1 cellular context compared by ENCODE assay signal in genomic region chr13:91045351-91046034, GRCh38.
TF ChIP-seq lines count a peak whose summit lies in the region.

No MANE protein-coding gene starts in this region.

TF ChIP-seq in K562, 482 proteins besides CTCF, POLR2A, EP300 and RAD21 (continued from another document):
- TF ChIP-seq ZNF764 (CRISPR knock-in tag; IDR thresholded peaks at IDR 0.05; ENCODE audit: low read depth) (0 out of 2 replicates have a peak, but pooled peaks have one; percentile 17), KDM5B (IDR thresholded peaks at IDR 0.05; ENCODE audit: insufficient replicate concordance, low read depth, low read length) (no peak), PPARD (CRISPR knock-in tag; IDR thresholded peaks at IDR 0.05) (0 out of 2 replicates have a peak, but pooled peaks have one; percentile 59), ZNF324 (CRISPR knock-in tag; IDR thresholded peaks at IDR 0.05) (0 out of 2 replicates have a peak, but pooled peaks have one; percentile 51), JUNB (CRISPR knock-in tag; conservative IDR thresholded peaks at IDR 0.05) (no peak; the same call in 1 of the 2 replicates), ZNF407 (IDR thresholded peaks at IDR 0.05; ENCODE audit: low read depth) (no peak), DMBX1 (CRISPR knock-in tag; IDR thresholded peaks at IDR 0.05; ENCODE audit: borderline replicate concordance) (no peak), CEBPB (tag; IDR thresholded peaks at IDR 0.05) (no peak), HSF4 (CRISPR knock-in tag; IDR thresholded peaks at IDR 0.05; ENCODE audit: borderline replicate concordance) (0 out of 2 replicates have a peak, but pooled peaks have one; percentile 29), HINFP (tag; conservative IDR thresholded peaks at IDR 0.05; ENCODE audit: low read depth) (no peak), FUS (optimal IDR thresholded peaks at IDR 0.05; ENCODE audit: low read depth, low read length) (no peak), ZNF134 (CRISPR knock-in tag; conservative IDR thresholded peaks at IDR 0.05) (0 out of 2 replicates have a peak, but pooled peaks have one; percentile 27), FOXO4 (CRISPR knock-in tag; IDR thresholded peaks at IDR 0.05) (0 out of 2 replicates have a peak, but pooled peaks have one; percentile 77), ZNF76 (CRISPR knock-in tag; IDR thresholded peaks at IDR 0.05; ENCODE audit: borderline replicate concordance) (0 out of 2 replicates have a peak, but pooled peaks have one; percentile 19), GTF2E2 (tag; IDR thresholded peaks at IDR 0.05) (0 out of 2 replicates have a peak, but pooled peaks have one; percentile 32), ZNF121 (CRISPR knock-in tag; conservative IDR thresholded peaks at IDR 0.05) (no peak), HOXB6 (CRISPR knock-in tag; IDR thresholded peaks at IDR 0.05; ENCODE audit: borderline replicate concordance) (no peak), ZNF165 (CRISPR knock-in tag; IDR thresholded peaks at IDR 0.05; ENCODE audit: borderline replicate concordance) (peak; percentile 28; the same call in 1 of the 2 replicates), ZNF347 (CRISPR knock-in tag; IDR thresholded peaks at IDR 0.05; ENCODE audit: low read depth) (peak; percentile 56; the same call in 1 of the 2 replicates), TCF3 (CRISPR knock-in tag; IDR thresholded peaks at IDR 0.05) (no peak), ZNF143 (CRISPR knock-in tag; IDR thresholded peaks at IDR 0.05) (no peak), MAFF (IDR thresholded peaks at IDR 0.05; ENCODE audit: low read length) (no peak), ZNF277 (CRISPR knock-in tag; IDR thresholded peaks at IDR 0.05; ENCODE audit: borderline replicate concordance) (peak; percentile 50; the same call in 1 of the 2 replicates), ETV6 (IDR thresholded peaks at IDR 0.05; ENCODE audit: borderline replicate concordance in 1 of 2, low read depth in 2 of 2, low read length in 1 of 2) (no peak), ETV6 (CRISPR knock-in tag; IDR thresholded peaks at IDR 0.05; ENCODE audit: borderline replicate concordance) (no peak), CGGBP1 (CRISPR knock-in tag; IDR thresholded peaks at IDR 0.05) (no peak), ELK3 (CRISPR knock-in tag; IDR thresholded peaks at IDR 0.05) (peak; percentile 61; the same call in 1 of the 2 replicates), MXD1 (CRISPR knock-in tag; IDR thresholded peaks at IDR 0.05; ENCODE audit: borderline replicate concordance, poor library complexity, severe bottlenecking) (no peak), ZNF586 (CRISPR knock-in tag; conservative IDR thresholded peaks at IDR 0.05) (peak; percentile 73; the same call in 1 of the 2 replicates), GMEB1 (CRISPR knock-in tag; IDR thresholded peaks at IDR 0.05) (peak; percentile 30; the same call in 1 of the 2 replicates), ZNF23 (CRISPR knock-in tag; IDR thresholded peaks at IDR 0.05) (0 out of 2 replicates have a peak, but pooled peaks have one; percentile 28), ESRRB (CRISPR knock-in tag; IDR thresholded peaks at IDR 0.05; ENCODE audit: borderline replicate concordance) (0 out of 2 replicates have a peak, but pooled peaks have one; percentile 79), L3MBTL2 (IDR thresholded peaks at IDR 0.05) (no peak), MLX (CRISPR knock-in tag; conservative IDR thresholded peaks at IDR 0.05) (0 out of 4 replicates have a peak, but pooled peaks of 1 of the 2 experiments have one; percentile 73), KLF6 (CRISPR knock-in tag; IDR thresholded peaks at IDR 0.05; ENCODE audit: borderline replicate concordance) (no peak), HEY1 (CRISPR knock-in tag; IDR thresholded peaks at IDR 0.05; ENCODE audit: borderline replicate concordance) (no peak), PATZ1 (CRISPR knock-in tag; IDR thresholded peaks at IDR 0.05; ENCODE audit: borderline replicate concordance) (no peak), MAX (CRISPR knock-in tag; IDR thresholded peaks at IDR 0.05) (no peak), CXXC5 (CRISPR knock-in tag; IDR thresholded peaks at IDR 0.05) (no peak), DNMT1 (IDR thresholded peaks at IDR 0.05) (no peak), SP1 (CRISPR knock-in tag; IDR thresholded peaks at IDR 0.05) (no peak)
